In the genomic region with DNA sequence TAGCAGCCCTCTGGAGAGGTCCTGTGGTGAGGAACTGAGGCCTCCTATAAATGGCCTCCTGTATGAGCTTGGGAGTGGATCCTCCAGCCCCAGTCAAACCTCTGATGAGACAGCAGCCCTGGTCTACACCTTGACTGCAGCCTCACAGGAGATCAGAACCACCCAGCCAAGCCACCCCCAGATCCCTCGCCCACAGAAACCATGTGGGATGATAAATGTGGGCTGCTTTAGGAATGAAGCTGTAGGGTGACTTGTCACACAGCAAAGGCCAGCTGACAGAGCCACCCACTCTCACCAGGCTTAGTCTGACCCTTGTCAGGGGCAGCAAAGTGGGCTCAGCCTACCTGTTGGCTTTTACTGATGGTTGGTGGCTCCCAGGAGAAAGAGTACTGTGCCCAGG, we compare ENCODE assay signal across 19 cellular contexts. TPM values are rescaled to one million over a fixed set of nuclear protein-coding genes. Genes with fewer than 3 reads are reported as not detected.
DNase-seq lines count a peak whose midpoint lies in the region; ATAC-seq, FAIRE-seq and TF ChIP-seq lines count a peak whose summit lies in the region.
"Had no signal": no experiment of that assay in that cellular context is flagged by ENCODE, and none has a peak within 500 bp of the region (broad histone marks: within the 10 kb centered on the region; RNA-seq: fewer than 3 reads in every experiment).

No MANE protein-coding gene starts in this region.

- H3K36me3 ChIP-seq in kidney (ENCODE audit: control insufficient read depth in 1 of 2, insufficient read depth in 2 of 2, low read length in 2 of 2): no peaks in the 10 kb centered on the region

- H3K9me3 ChIP-seq in kidney (ENCODE audit: control insufficient read depth in 1 of 2, low read length in 2 of 2): no peaks in the 10 kb centered on the region
- no peaks in the 10 kb centered on the region for H3K9me3 ChIP-seq in CD4-positive, alpha-beta T cell (ENCODE audit: control insufficient read depth, low read length)

- H3K27me3 Mint-ChIP-seq in chondrocyte (ENCODE audit: low read depth) (peaks cover 12% of the 10 kb centered on the region), natural killer cell (ENCODE audit: low read depth in 2 of 2) (no peaks in the 10 kb centered on the region)
- no peaks in the 10 kb centered on the region for H3K27me3 Mint-ChIP-seq in CD4-positive, alpha-beta T cell

- no peak overlapping the region for H3K9ac ChIP-seq in kidney (ENCODE audit: low read length in 2 of 2)

- FAIRE-seq in kidney (lab: Jason Lieb, UNC): no peak
- FAIRE-seq: GM12891, GM18507 had no signal

- no peak overlapping the region for H3K27ac Mint-ChIP-seq in chondrocyte (ENCODE audit: unreplicated experiment)
- H3K27ac Mint-ChIP-seq in natural killer cell: no peak overlapping the region
- no peak overlapping the region for H3K27ac Mint-ChIP-seq in CD4-positive, alpha-beta T cell
- H3K27ac Mint-ChIP-seq: CD8-positive, alpha-beta T cell; GM23338; HFFc6 had no signal

- intact Hi-C loops in kidney (cut with DNase I) (no loop called here), posterior vena cava (cut with DNase I) (loop anchor here in 1 of 2 donors (10.0 kb wide), 1 partner anchor 178 kb away; the partner anchor contains the start of gene CDKN1C), natural killer cell (cut with micrococcal nuclease) (no loop called here)
- intact Hi-C loops in CD4-positive, alpha-beta T cell (cut with DNase I, micrococcal nuclease): no loop called here

- TF ChIP-seq CTCF in chondrocyte (IDR thresholded peaks at IDR 0.05) (no peak), kidney (IDR thresholded peaks at IDR 0.05; ENCODE audit: borderline replicate concordance, extremely low read depth, insufficient read depth) (no peak), natural killer cell (IDR thresholded peaks at IDR 0.05) (no peak)
- no peak for TF ChIP-seq CTCF in CD4-positive, alpha-beta T cell (IDR thresholded peaks at IDR 0.05)

- peaks cover 23% of the 10 kb centered on the region for H3K4me1 Mint-ChIP-seq in chondrocyte (ENCODE audit: low read depth)
- no peaks in the 10 kb centered on the region for H3K4me1 Mint-ChIP-seq in natural killer cell
- H3K4me1 Mint-ChIP-seq in CD4-positive, alpha-beta T cell (ENCODE audit: low read depth): no peaks in the 10 kb centered on the region

- H3K4me3 ChIP-seq in kidney (ENCODE audit: low read length in 2 of 2): no peak overlapping the region
- H3K4me3 ChIP-seq: GM23338 had no signal

- H3K27me3 ChIP-seq in CD4-positive, alpha-beta T cell (ENCODE audit: control insufficient read depth, insufficient read depth, low read length): no peaks in the 10 kb centered on the region

- DNase-seq in chondrocyte (ENCODE audit: low spot score) (peak; percentile 35), kidney (peak; percentile 22), posterior vena cava (ENCODE audit: low spot score) (peak; percentile 61), natural killer cell (no peak)
- DNase-seq in stimulated activated CD4-positive, alpha-beta T cell treated with anti-CD3 and anti-CD28 coated beads, Interleukin-15, amount 100 ng/mL, for 24 hours: no peak
- DNase-seq in CD4-positive, alpha-beta T cell: no peak
- DNase-seq: C1 segment of cervical spinal cord; Caco-2; CD8-positive, alpha-beta T cell; DMS153; DMS79; EL; GDM1; H9; HFFc6 had no signal

- no peak overlapping the region for H3K4me3 Mint-ChIP-seq in chondrocyte (ENCODE audit: unreplicated experiment)
- no peak overlapping the region for H3K4me3 Mint-ChIP-seq in natural killer cell
- H3K4me3 Mint-ChIP-seq in CD4-positive, alpha-beta T cell: no peak overlapping the region
- H3K4me3 Mint-ChIP-seq: CD8-positive, alpha-beta T cell; GM23338; H9; HFFc6 had no signal

- H3K36me3 Mint-ChIP-seq in chondrocyte (ENCODE audit: low read depth): peaks cover 3% of the 10 kb centered on the region
- H3K36me3 Mint-ChIP-seq in natural killer cell: no peaks in the 10 kb centered on the region
- H3K36me3 Mint-ChIP-seq in CD4-positive, alpha-beta T cell (ENCODE audit: low read depth): peaks cover 48% of the 10 kb centered on the region

- H3K27ac ChIP-seq in kidney (ENCODE audit: low read depth in 2 of 2, low read length in 2 of 2): no peak overlapping the region
- no peak overlapping the region for H3K27ac ChIP-seq in CD4-positive, alpha-beta T cell (ENCODE audit: low read depth, low read length)

- H3K4me1 ChIP-seq in kidney (ENCODE audit: control insufficient read depth in 1 of 2, insufficient read depth in 1 of 2, low read depth in 1 of 2, low read length in 2 of 2): peaks cover 0 to 10% of the 10 kb centered on the region in 2 donors

- CTCF ChIA-PET in CD4-positive, alpha-beta T cell (lab: Charles Lee): no interaction called here

- H3K9me3 Mint-ChIP-seq in chondrocyte (ENCODE audit: low read depth) (peaks cover 14% of the 10 kb centered on the region), natural killer cell (no peaks in the 10 kb centered on the region)
- no peaks in the 10 kb centered on the region for H3K9me3 Mint-ChIP-seq in CD4-positive, alpha-beta T cell

- ATAC-seq in natural killer cell: no peak
- no peak for ATAC-seq in CD4-positive, alpha-beta T cell (ENCODE audit: poor library complexity)
- ATAC-seq: CD8-positive, alpha-beta T cell; GM23338; HCT116 had no signal

- POLR2A ChIA-PET in CD4-positive, alpha-beta T cell (lab: Charles Lee): no interaction called here

RNA-seq across cellular contexts. Expression of gene KCNQ1OT1, which starts 6.5 kb away (rescaled TPM):
- total RNA-seq in chondrocyte (2.5 to 8.5 TPM (median 2.7 TPM) in 3 replicates), kidney (4.4 TPM), posterior vena cava (1 to 10 TPM; 1.8 to 3.5 TPM), natural killer cell (under 1 TPM; 0.72 to 0.78 (median 0.75) TPM)
- polyA plus RNA-seq in kidney (ENCODE audit: insufficient read depth, low read depth, low replicate concordance): 0.22 TPM
- under 1 TPM; 0.17 to 0.22 TPM for total RNA-seq in CD4-positive, alpha-beta T cell

Comparison
In these comparisons a context has a peak if more than half of its experiments do, and no peak if none do; other contexts are left out.
1. DNase-seq: peak in chondrocyte (single experiment), kidney (single experiment) and posterior vena cava (single experiment); none in natural killer cell (single experiment), stimulated activated CD4-positive, alpha-beta T cell treated with anti-CD3 and anti-CD28 coated beads, Interleukin-15, amount 100 ng/mL, for 24 hours (single experiment) and CD4-positive, alpha-beta T cell (0 of 10).